Comparison of ENCODE assay signal across 8 cellular contexts in the genomic region with DNA sequence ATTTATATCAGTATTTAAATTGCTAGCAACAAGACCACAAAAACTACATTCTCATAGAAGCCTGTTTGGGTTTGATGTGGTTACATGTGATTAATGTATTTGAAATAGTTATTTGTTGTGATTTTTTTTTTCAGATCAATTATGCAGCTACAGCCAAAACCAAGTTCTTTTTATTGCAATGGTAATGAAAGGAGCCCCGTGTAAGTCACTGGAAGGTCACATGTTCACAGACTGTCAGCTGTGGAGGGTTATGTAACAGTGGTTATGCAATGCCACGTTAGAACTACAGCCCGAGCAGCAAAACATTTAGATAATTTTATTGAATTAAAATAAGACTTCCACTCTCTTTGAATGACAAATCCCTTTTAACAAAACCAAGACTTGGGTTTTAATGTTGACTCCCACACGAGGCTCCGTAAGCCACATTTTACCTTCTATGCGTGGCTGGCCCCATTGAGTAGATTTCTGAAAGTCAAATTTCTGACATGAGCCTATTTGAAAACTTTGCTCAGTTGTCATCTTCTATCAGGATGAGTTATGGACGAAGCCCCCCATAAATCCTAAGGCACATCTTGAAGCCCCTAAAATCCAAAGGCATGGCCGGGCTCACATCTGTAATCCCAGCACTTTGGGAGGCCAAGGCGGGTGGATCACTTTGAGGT. TPM values are rescaled to one million over a fixed set of nuclear protein-coding genes. Genes with fewer than 3 reads are reported as not detected.
A peak's percentile ranks its signal among the peaks of the same experiment; 100 is the strongest.
DNase-seq lines count a peak whose midpoint lies in the region; ATAC-seq and TF ChIP-seq lines count a peak whose summit lies in the region.

No MANE protein-coding gene starts in this region.

- peaks cover 42 to 47% of the 10 kb centered on the region in 2 experiments for H3K4me1 ChIP-seq in neutrophil (ENCODE audit: control insufficient read depth in 1 of 2, insufficient read depth in 1 of 2, low read depth in 1 of 2, low read length in 1 of 2)
- H3K4me1 ChIP-seq in endodermal cell (ENCODE audit: control insufficient read depth, insufficient read depth, low read length), result no peaks in the 10 kb centered on the region

- H3K27ac ChIP-seq in CD4-positive, alpha-beta T cell (ENCODE audit: low read depth, low read length), result peak overlapping the region; percentile 56
- H3K27ac ChIP-seq in neutrophil (peak overlapping the region; percentile 98), endodermal cell (ENCODE audit: low read depth, low read length) (no peak overlapping the region)

- peak overlapping the region; percentile 94 for H3K27ac Mint-ChIP-seq in CD4-positive, alpha-beta T cell
- H3K27ac Mint-ChIP-seq in endodermal cell, result no peak overlapping the region

- CTCF ChIA-PET in CD4-positive, alpha-beta T cell (lab: Charles Lee), result interaction anchor here (3.2 kb wide), 1 partner anchor 11 kb away, joined by 10 read pairs; no protein-coding TSS in a partner anchor

- WGBS in endodermal cell (ENCODE audit: insufficient coverage in 1 of 2, insufficient read length in 1 of 2), 2 experiments, result 79 to 83% methylated on average over 7 of the region's 9 CpGs

- H3K9me3 ChIP-seq in CD4-positive, alpha-beta T cell (ENCODE audit: control insufficient read depth, low read length), result no peaks in the 10 kb centered on the region
- H3K9me3 ChIP-seq in neutrophil (no peaks in the 10 kb centered on the region), endodermal cell (ENCODE audit: control insufficient read depth, low read length) (no peaks in the 10 kb centered on the region)

- peaks cover 51% of the 10 kb centered on the region for H3K36me3 Mint-ChIP-seq in CD4-positive, alpha-beta T cell (ENCODE audit: low read depth)
- H3K36me3 Mint-ChIP-seq in endodermal cell (ENCODE audit: low read depth), result peaks cover 35% of the 10 kb centered on the region

- H3K27me3 ChIP-seq in CD4-positive, alpha-beta T cell (ENCODE audit: control insufficient read depth, insufficient read depth, low read length), result no peaks in the 10 kb centered on the region
- H3K27me3 ChIP-seq in neutrophil, result no peaks in the 10 kb centered on the region
- H3K27me3 ChIP-seq in endodermal cell (ENCODE audit: control insufficient read depth, insufficient read depth, low read length, poor library complexity, severe bottlenecking), result no peaks in the 10 kb centered on the region

- peak in 2 of 10 experiments; percentile 15 to 47 for DNase-seq in CD4-positive, alpha-beta T cell
- DNase-seq in SKM-1 (lab: John Stamatoyannopoulos, UW; ENCODE audit: unreplicated experiment) (peak; percentile 57), epithelial cell of proximal tubule (ENCODE audit: low read depth) (peak; percentile 37), iPS-NIHi11 (ENCODE audit: low spot score) (no peak), endodermal cell (no peak)

- peaks cover 3% of the 10 kb centered on the region for H3K36me3 ChIP-seq in neutrophil
- H3K36me3 ChIP-seq in endodermal cell (ENCODE audit: control insufficient read depth, insufficient read depth, low read length), result peaks cover 5% of the 10 kb centered on the region

- POLR2A ChIA-PET in CD4-positive, alpha-beta T cell (lab: Charles Lee), result interaction anchor here (0.5 to 2.1 kb wide), 8 partner anchors 11 to 538 kb away, joined by 3 to 10 read pairs (median 4); partner anchors contain the start of gene SEC14L1

- intact Hi-C loops in CD4-positive, alpha-beta T cell (cut with DNase I, micrococcal nuclease), result loop anchor here in 1 of 2 experiments (5.0 kb wide), 1 partner anchor 93 kb away; no protein-coding TSS in a partner anchor

- peaks cover 35% of the 10 kb centered on the region for H3K4me1 Mint-ChIP-seq in CD4-positive, alpha-beta T cell (ENCODE audit: low read depth)
- peaks cover 15% of the 10 kb centered on the region for H3K4me1 Mint-ChIP-seq in endodermal cell

- peak; percentile 94 for ATAC-seq in CD4-positive, alpha-beta T cell (ENCODE audit: poor library complexity)
- ATAC-seq in GM21737 (IDR thresholded peaks at IDR 0.05; ENCODE audit: unreplicated experiment), result no peak
- no peak for ATAC-seq in HG02938 (IDR thresholded peaks at IDR 0.05; ENCODE audit: unreplicated experiment)

- no peak for TF ChIP-seq CTCF in CD4-positive, alpha-beta T cell (IDR thresholded peaks at IDR 0.05)
- TF ChIP-seq CTCF in epithelial cell of proximal tubule (conservative IDR thresholded peaks at IDR 0.05; ENCODE audit: low read depth, low read length), result no peak
- TF ChIP-seq CTCF in neutrophil (IDR thresholded peaks at IDR 0.05), result no peak
- no peak for TF ChIP-seq CTCF in endodermal cell (conservative IDR thresholded peaks at IDR 0.05)

- H3K9me3 Mint-ChIP-seq in CD4-positive, alpha-beta T cell, result no peaks in the 10 kb centered on the region
- H3K9me3 Mint-ChIP-seq in endodermal cell, result no peaks in the 10 kb centered on the region

- H3K4me3 ChIP-seq in epithelial cell of proximal tubule (ENCODE audit: low read depth, low read length) (no peak overlapping the region), neutrophil (ENCODE audit: low read depth in 1 of 2, low read length in 1 of 2) (peak overlapping the region; percentile 42 to 52), endodermal cell (ENCODE audit: low read length) (no peak overlapping the region)

- no peak overlapping the region for H3K9ac ChIP-seq in endodermal cell (ENCODE audit: extremely low read depth, low read length, poor library complexity, severe bottlenecking)

- no peaks in the 10 kb centered on the region for H3K27me3 Mint-ChIP-seq in CD4-positive, alpha-beta T cell
- H3K27me3 Mint-ChIP-seq in endodermal cell (ENCODE audit: insufficient read depth), result no peaks in the 10 kb centered on the region

- H3K4me3 Mint-ChIP-seq in CD4-positive, alpha-beta T cell, result peak overlapping the region; percentile 25
- H3K4me3 Mint-ChIP-seq in endodermal cell, result no peak overlapping the region

RNA-seq across cellular contexts. Expression of gene SEC14L1, which starts 41.8 kb away (rescaled TPM):
- 10 to 100 TPM; 97.3 to 98.5 TPM for total RNA-seq in CD4-positive, alpha-beta T cell
- total RNA-seq in epithelial cell of proximal tubule (44.3 and 74.4 TPM in 2 replicates), endodermal cell (10 to 100 TPM; 77.0 to 87.4 TPM)
- polyA plus RNA-seq in endodermal cell (2013, experiment 1 of 2), result 104 TPM
- polyA plus RNA-seq in endodermal cell (2013, experiment 2 of 2), result 90.5 TPM

Comparison
In these comparisons a context has a peak if more than half of its experiments do, and no peak if none do; other contexts are left out.
1. DNase-seq: peak in SKM-1 (single experiment) and epithelial cell of proximal tubule (single experiment); none in iPS-NIHi11 (single experiment) and endodermal cell (single experiment).
2. H3K4me3 ChIP-seq: peak in neutrophil (2 of 2); none in epithelial cell of proximal tubule (single experiment) and endodermal cell (single experiment).